Comparison of ENCODE assay signal across 8 cellular contexts in genomic region chr9:134243778-134244467, GRCh38.
DNase-seq lines count a peak whose midpoint lies in the region; ATAC-seq, FAIRE-seq and TF ChIP-seq lines count a peak whose summit lies in the region.

No MANE protein-coding gene starts in this region.

- peaks cover 0 to 26% (median 17%) of the 10 kb centered on the region in 4 donors for H3K4me1 ChIP-seq in liver (ENCODE audit: control insufficient read depth in 4 of 4, insufficient read depth in 4 of 4, low read length in 3 of 4)
- no peaks in the 10 kb centered on the region for H3K4me1 ChIP-seq in HepG2 (ENCODE audit: insufficient read depth, low read length)

- H3K36me3 Mint-ChIP-seq in activated T-cell treated with anti-CD3 and anti-CD28 coated beads, Interleukin-2, amount 50 U/mL, for 72 hours (ENCODE audit: insufficient read depth in 2 of 2) = peaks cover 2 to 4% of the 10 kb centered on the region in 2 donors

- H2AFZ ChIP-seq in HepG2 (ENCODE audit: low read length) = no peak overlapping the region

- FAIRE-seq in HepG2 (lab: Jason Lieb, UNC) = no peak

- ATAC-seq in HepG2 = no peak
- ATAC-seq in activated T-cell treated with anti-CD3 and anti-CD28 coated beads, Interleukin-2, amount 50 U/mL, for 72 hours (replicated peaks in 1 of 2) = peak; percentile 73 to 78
- no peak for ATAC-seq in HG03342 (IDR thresholded peaks at IDR 0.05; ENCODE audit: unreplicated experiment)

- CTCF ChIA-PET in HepG2 (lab: Yijun Ruan, JAX; ENCODE audit: low intra/inter-chr PET ratio, low total read pairs) = no interaction called here

- no peak overlapping the region for H3K4me2 ChIP-seq in HepG2 (ENCODE audit: low read depth, low read length)

- DNase-seq in HepG2 (ENCODE audit: low spot score) (no peak), medulla oblongata (ENCODE audit: extremely low spot score) (peak; percentile 85), HK-2 (ENCODE audit: unreplicated experiment) (no peak), NCI-H345 (lab: John Stamatoyannopoulos, UW) (no peak), epidermal melanocyte (ENCODE audit: insufficient read length, low spot score) (no peak)
- peak; percentile 23 to 31 for DNase-seq in activated T-cell treated with anti-CD3 and anti-CD28 coated beads, Interleukin-2, amount 50 U/mL, for 72 hours

- 28% methylated on average over 14 of the region's 14 CpGs for WGBS in liver
- WGBS in HepG2 (ENCODE audit: low lambda C conversion rate) = 8% methylated on average over 14 of the region's 14 CpGs

- H3K36me3 ChIP-seq in liver (ENCODE audit: control insufficient read depth in 4 of 4, insufficient read depth in 3 of 4, low read depth in 1 of 4, low read length in 3 of 4) (no peaks in the 10 kb centered on the region), HepG2 (replicated peaks in 1 of 2; ENCODE audit: control insufficient read depth in 1 of 2, insufficient read depth in 2 of 2, low read length in 2 of 2) (no peaks in the 10 kb centered on the region)

- TF ChIP-seq CTCF in liver (IDR thresholded peaks at IDR 0.05; ENCODE audit: low read depth, low read length, missing input control) (no peak), HepG2 (CRISPR knock-in tag; IDR thresholded peaks at IDR 0.05) (no peak)

- BruUV-seq in HepG2 (replicated peaks; lab: Mats Ljungman, UMichigan) = no TSS peak

- peaks cover 23% of the 10 kb centered on the region for H3K4me1 Mint-ChIP-seq in activated T-cell treated with anti-CD3 and anti-CD28 coated beads, Interleukin-2, amount 50 U/mL, for 72 hours (ENCODE audit: low read depth)

- POLR2A ChIA-PET in HepG2 (lab: Yijun Ruan, JAX) = no interaction called here

- peak overlapping the region in 1 of 2 donors; percentile 16 for H3K27ac ChIP-seq in liver (ENCODE audit: low read depth in 1 of 2, low read length in 2 of 2)
- H3K27ac ChIP-seq in HepG2 (ENCODE audit: extremely low read length, insufficient read depth, low read length) = no peak overlapping the region

- TF ChIP-seq RAD21 in liver (IDR thresholded peaks at IDR 0.05) (peak in 1 of 2 donors; percentile 55), HepG2 (CRISPR knock-in tag; IDR thresholded peaks at IDR 0.05) (no peak)

- H3K27me3 Mint-ChIP-seq in activated T-cell treated with anti-CD3 and anti-CD28 coated beads, Interleukin-2, amount 50 U/mL, for 72 hours (ENCODE audit: low read depth) = peaks cover 11% of the 10 kb centered on the region

- TF ChIP-seq POLR2A in HepG2 (IDR thresholded peaks at IDR 0.05; ENCODE audit: insufficient read depth in 1 of 2, low read depth in 2 of 2, low read length in 2 of 2) = no peak

- H3K4me3 Mint-ChIP-seq in activated T-cell treated with anti-CD3 and anti-CD28 coated beads, Interleukin-2, amount 50 U/mL, for 72 hours = peak overlapping the region; percentile 36 to 56

- in situ Hi-C loops in HepG2 (cut with HindIII; ENCODE audit: extremely low pct_ligation_motif_present, low pct_unique_long_range_greater_than_20kb) = no loop called here

- no peak overlapping the region for H3K9ac ChIP-seq in liver (ENCODE audit: low read depth in 1 of 2, low read length in 2 of 2)
- H3K9ac ChIP-seq in HepG2 (ENCODE audit: insufficient read depth, low read depth, low read length) = no peak overlapping the region

- H3K9me3 Mint-ChIP-seq in activated T-cell treated with anti-CD3 and anti-CD28 coated beads, Interleukin-2, amount 50 U/mL, for 72 hours = peaks cover 2 to 4% of the 10 kb centered on the region in 2 donors

- TF ChIP-seq EP300 in HepG2 (IDR thresholded peaks at IDR 0.05; ENCODE audit: low read depth in 2 of 2, low read length in 2 of 2) (no peak), HepG2 (CRISPR knock-in tag; IDR thresholded peaks at IDR 0.05; ENCODE audit: borderline replicate concordance) (no peak)

- H3K27me3 ChIP-seq in liver (ENCODE audit: control insufficient read depth in 4 of 4, insufficient read depth in 4 of 4, low read length in 3 of 4) (no peaks in the 10 kb centered on the region), HepG2 (ENCODE audit: control insufficient read depth in 1 of 2, insufficient read depth in 2 of 2, low read length in 2 of 2) (peaks cover 7 to 47% of the 10 kb centered on the region in 2 experiments)

- no peak overlapping the region for H3K27ac Mint-ChIP-seq in activated T-cell treated with anti-CD3 and anti-CD28 coated beads, Interleukin-2, amount 50 U/mL, for 72 hours

- H4K20me1 ChIP-seq in HepG2 (ENCODE audit: insufficient read depth, low read length) = no peaks in the 10 kb centered on the region

- H3K9me3 ChIP-seq in liver (ENCODE audit: control insufficient read depth in 4 of 4, low read length in 3 of 4) (peaks cover 0 to 7% (median 3%) of the 10 kb centered on the region in 4 donors), HepG2 (ENCODE audit: low read length) (no peaks in the 10 kb centered on the region)

- no peak overlapping the region for H3K4me3 ChIP-seq in liver (ENCODE audit: low read depth in 1 of 3, low read length in 3 of 3)
- H3K4me3 ChIP-seq in HepG2 (replicated peaks in 1 of 3; ENCODE audit: insufficient read depth in 1 of 3, low read depth in 2 of 3, low read length in 3 of 3) = no peak overlapping the region

- intact Hi-C loops in HepG2 (cut with micrococcal nuclease; ENCODE audit: unreplicated experiment) = no loop called here

- no peaks in the 10 kb centered on the region for H3K79me2 ChIP-seq in HepG2 (ENCODE audit: insufficient read depth, low read length)

TF ChIP-seq in liver, 16 proteins besides CTCF, POLR2A, EP300 and RAD21:
- TF ChIP-seq YY1 (IDR thresholded peaks at IDR 0.05) = no peak
- TF ChIP-seq HNF4A (conservative IDR thresholded peaks at IDR 0.05) = peak in 1 of 2 donors; percentile 42
- TF ChIP-seq ATF3 (IDR thresholded peaks at IDR 0.05) = no peak
- peak; percentile 46 for TF ChIP-seq SP1 (IDR thresholded peaks at IDR 0.05)
- peak in 1 of 2 donors; percentile 11 for TF ChIP-seq RXRA (IDR thresholded peaks at IDR 0.05)

TF ChIP-seq in HepG2, 621 proteins besides CTCF, POLR2A, EP300 and RAD21:
- no peak for TF ChIP-seq SALL2 (CRISPR knock-in tag; IDR thresholded peaks at IDR 0.05)
- TF ChIP-seq ETV6 (CRISPR knock-in tag; conservative IDR thresholded peaks at IDR 0.05) = no peak
- TF ChIP-seq ZNF709 (CRISPR knock-in tag; IDR thresholded peaks at IDR 0.05) = no peak
- TF ChIP-seq ZNF12 (CRISPR knock-in tag; IDR thresholded peaks at IDR 0.05) = no peak
- no peak for TF ChIP-seq ZNF343 (CRISPR knock-in tag; IDR thresholded peaks at IDR 0.05)

Comparison
In these comparisons a context has a peak if more than half of its experiments do, and no peak if none do; other contexts are left out.
1. ATAC-seq: peak in activated T-cell treated with anti-CD3 and anti-CD28 coated beads, Interleukin-2, amount 50 U/mL, for 72 hours (2 of 2); none in HepG2 (single experiment) and HG03342 (single experiment).
2. DNase-seq: peak in activated T-cell treated with anti-CD3 and anti-CD28 coated beads, Interleukin-2, amount 50 U/mL, for 72 hours (2 of 2) and medulla oblongata (single experiment); none in HepG2 (single experiment), HK-2 (single experiment), NCI-H345 (single experiment) and epidermal melanocyte (single experiment).